ENCODE assay signal across 8 cellular contexts in genomic region chr7:105304040-105304895, GRCh38.
A peak's percentile ranks its signal among the peaks of the same experiment; 100 is the strongest.
DNase-seq lines count a peak whose midpoint lies in the region; ATAC-seq and FAIRE-seq lines count a peak whose summit lies in the region.

No MANE protein-coding gene starts in this region.

- FAIRE-seq in HTR-8/SVneo (lab: Jason Lieb, UNC), result no peak

- peak; percentile 68 for ATAC-seq in GM21515 (IDR thresholded peaks at IDR 0.05; ENCODE audit: unreplicated experiment)

- DNase-seq in Daoy (ENCODE audit: low read depth) (peak; percentile 64), HTR-8/SVneo (ENCODE audit: insufficient read length, low spot score) (peak; percentile 22), pons (ENCODE audit: low spot score) (peak; percentile 99), GDM1 (lab: John Stamatoyannopoulos, UW) (no peak), cerebellar nuclear complex (lab: John Stamatoyannopoulos, UW) (no peak), HT-29 (ENCODE audit: low spot score) (no peak)

- H3K27ac ChIP-seq in cingulate gyrus (ENCODE audit: low read depth, low read length), result peak overlapping the region; percentile 87

Comparison
In these comparisons a context has a peak if more than half of its experiments do, and no peak if none do; other contexts are left out.
1. DNase-seq: peak in Daoy (single experiment), HTR-8/SVneo (single experiment) and pons (single experiment); none in GDM1 (single experiment), cerebellar nuclear complex (0 of 2) and HT-29 (single experiment).